In the genomic region with DNA sequence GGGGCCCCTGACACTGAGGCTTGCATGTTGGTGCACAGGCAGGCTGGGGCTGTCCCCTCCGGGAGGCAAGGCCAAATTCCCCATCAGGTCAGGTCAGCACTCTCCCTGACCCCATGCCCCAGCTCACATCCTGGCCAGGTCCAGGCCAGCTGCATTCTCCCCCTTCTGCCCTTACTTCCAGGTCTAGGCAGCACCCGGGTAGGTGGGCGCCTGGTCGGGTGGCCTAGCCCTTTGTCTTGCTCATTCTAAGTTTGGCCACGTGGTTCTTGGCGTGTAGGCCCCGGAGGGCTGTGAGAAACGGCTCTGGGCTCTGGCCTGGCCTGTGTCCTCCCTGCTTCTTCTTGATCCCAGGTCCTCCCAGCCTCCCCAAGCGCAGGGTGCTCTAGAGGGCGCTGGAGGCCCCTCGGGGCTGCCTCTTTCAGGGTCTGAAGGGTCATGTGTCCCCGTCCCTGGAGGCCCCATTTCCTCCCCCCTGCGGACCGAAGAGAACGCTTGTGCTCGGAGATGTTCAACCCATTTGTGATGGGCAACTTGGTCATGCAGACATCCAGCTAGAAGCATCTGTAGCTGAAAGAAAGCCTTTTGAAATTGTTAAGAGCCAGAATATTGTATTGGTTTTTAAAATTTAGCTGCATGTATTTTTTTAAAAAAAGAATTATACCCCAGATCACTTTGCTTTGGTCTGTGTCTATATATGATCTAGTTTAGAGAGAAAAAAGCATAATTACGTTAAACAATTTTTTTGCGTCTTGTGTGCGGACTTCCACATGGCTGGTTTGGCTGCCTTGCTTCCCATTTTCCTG, we compare ENCODE assay signal across 9 cellular contexts. TPM values are rescaled to one million over a fixed set of nuclear protein-coding genes. Genes with fewer than 3 reads are reported as not detected.
DNase-seq lines count a peak whose midpoint lies in the region; ATAC-seq and TF ChIP-seq lines count a peak whose summit lies in the region.
"Had no signal": no experiment of that assay in that cellular context is flagged by ENCODE, and none has a peak within 500 bp of the region (broad histone marks: within the 10 kb centered on the region; RNA-seq: fewer than 3 reads in every experiment).

No MANE protein-coding gene starts in this region.

- H3K4me3 ChIP-seq in WERI-Rb-1 (ENCODE audit: low read depth, low read length), result no peak overlapping the region
- no peak overlapping the region for H3K4me3 ChIP-seq in hepatocyte
- H3K4me3 ChIP-seq in effector memory CD4-positive, alpha-beta T cell (ENCODE audit: insufficient read depth, low read depth, low read length, poor library complexity, severe bottlenecking), result no peak overlapping the region
- H3K4me3 ChIP-seq: body of pancreas had no signal

- H3K36me3 ChIP-seq in WERI-Rb-1 (peaks cover 6% of the 10 kb centered on the region), hepatocyte (replicated peaks; ENCODE audit: insufficient read depth, low read depth) (no peaks in the 10 kb centered on the region)
- no peaks in the 10 kb centered on the region for H3K36me3 ChIP-seq in effector memory CD4-positive, alpha-beta T cell (ENCODE audit: control insufficient read depth, insufficient read depth, low read length)

- peak; percentile 79 for TF ChIP-seq CTCF in WERI-Rb-1 (IDR thresholded peaks at IDR 0.05; ENCODE audit: low read depth, low read length)
- peak; percentile 37 for TF ChIP-seq CTCF in hepatocyte (IDR thresholded peaks at IDR 0.05; ENCODE audit: poor library complexity)

- H3K27me3 Mint-ChIP-seq in stimulated activated naive B cell treated with anti-CD40 and anti-IgM and Interleukin-4, amounts not matched to agents 10 μg/mL and 1 μg/mL and 100 μg/mL, for 72 hours, result peaks cover 41 to 70% of the 10 kb centered on the region in 2 donors

- peak overlapping the region; percentile 95 for H3K4me2 ChIP-seq in hepatocyte

- H3K4me3 Mint-ChIP-seq in stimulated activated naive B cell treated with anti-CD40 and anti-IgM and Interleukin-4, amounts not matched to agents 10 μg/mL and 1 μg/mL and 100 μg/mL, for 72 hours, result peak overlapping the region in 1 of 2 donors; percentile 47

- peaks cover 93% of the 10 kb centered on the region for H3K79me2 ChIP-seq in hepatocyte

- H3K4me1 ChIP-seq in hepatocyte (ENCODE audit: insufficient read depth), result peaks cover 66% of the 10 kb centered on the region
- H3K4me1 ChIP-seq in effector memory CD4-positive, alpha-beta T cell (ENCODE audit: control insufficient read depth, insufficient read depth, low read length, poor library complexity, severe bottlenecking), result peaks cover 30% of the 10 kb centered on the region

- DNase-seq in Right ventricle myocardium superior (peak; percentile 75), cardiac septum (ENCODE audit: low spot score) (no peak), WERI-Rb-1 (peak; percentile 88), hepatocyte (ENCODE audit: low spot score) (no peak)
- no peak for DNase-seq in stimulated activated naive B cell treated with anti-CD40 and anti-IgM and Interleukin-4, amounts not matched to agents 10 μg/mL and 1 μg/mL and 100 μg/mL, for 72 hours
- DNase-seq in stimulated activated CD4-positive, alpha-beta T cell treated with anti-CD3 and anti-CD28 coated beads, Interleukin-4, amount 100 ng/mL, for 1 hour, result no peak
- DNase-seq in effector memory CD4-positive, alpha-beta T cell, result no peak

- no peaks in the 10 kb centered on the region for H3K9me3 Mint-ChIP-seq in stimulated activated naive B cell treated with anti-CD40 and anti-IgM and Interleukin-4, amounts not matched to agents 10 μg/mL and 1 μg/mL and 100 μg/mL, for 72 hours

- H3K9me2 ChIP-seq in hepatocyte (replicated peaks; ENCODE audit: insufficient read depth), result no peaks in the 10 kb centered on the region

- peak overlapping the region; percentile 86 for H3K27ac Mint-ChIP-seq in stimulated activated naive B cell treated with anti-CD40 and anti-IgM and Interleukin-4, amounts not matched to agents 10 μg/mL and 1 μg/mL and 100 μg/mL, for 72 hours

- peaks cover 19 to 41% of the 10 kb centered on the region in 2 donors for H3K4me1 Mint-ChIP-seq in stimulated activated naive B cell treated with anti-CD40 and anti-IgM and Interleukin-4, amounts not matched to agents 10 μg/mL and 1 μg/mL and 100 μg/mL, for 72 hours

- peaks cover 4% of the 10 kb centered on the region for H4K20me1 ChIP-seq in hepatocyte (ENCODE audit: insufficient read depth, poor library complexity, severe bottlenecking)

- ATAC-seq in Right ventricle myocardium superior (ENCODE audit: poor library complexity) (no peak), HG03342 (IDR thresholded peaks at IDR 0.05; ENCODE audit: unreplicated experiment) (no peak)
- peak; percentile 44 to 45 for ATAC-seq in stimulated activated naive B cell treated with anti-CD40 and anti-IgM and Interleukin-4, amounts not matched to agents 10 μg/mL and 1 μg/mL and 100 μg/mL, for 72 hours (replicated peaks)
- ATAC-seq: body of pancreas had no signal

- H2AFZ ChIP-seq in hepatocyte, result no peak overlapping the region

- H3K27me3 ChIP-seq in WERI-Rb-1 (ENCODE audit: insufficient read depth, low read depth, severe bottlenecking) (peaks cover 65% of the 10 kb centered on the region), hepatocyte (no peaks in the 10 kb centered on the region)
- H3K27me3 ChIP-seq in effector memory CD4-positive, alpha-beta T cell (replicated peaks; ENCODE audit: control insufficient read depth, insufficient read depth, low read length, poor library complexity, severe bottlenecking), result peaks cover 70% of the 10 kb centered on the region
- H3K27me3 ChIP-seq: body of pancreas had no signal

- WGBS in hepatocyte (ENCODE audit: low lambda C conversion rate, missing lambda C conversion rate), result 55% methylated on average over 19 of the region's 19 CpGs

- H3K27ac ChIP-seq in WERI-Rb-1 (peak overlapping the region; percentile 80), hepatocyte (peak overlapping the region; percentile 93)
- no peak overlapping the region for H3K27ac ChIP-seq in effector memory CD4-positive, alpha-beta T cell (ENCODE audit: insufficient read depth, low read length, poor library complexity, severe bottlenecking)

- H3K9me3 ChIP-seq in WERI-Rb-1 (ENCODE audit: severe bottlenecking) (no peaks in the 10 kb centered on the region), hepatocyte (ENCODE audit: low read depth) (no peaks in the 10 kb centered on the region)
- H3K9me3 ChIP-seq in effector memory CD4-positive, alpha-beta T cell (ENCODE audit: control insufficient read depth, low read length), result no peaks in the 10 kb centered on the region
- H3K9me3 ChIP-seq: body of pancreas had no signal

- intact Hi-C loops in Right ventricle myocardium superior (cut with DNase I), result no loop called here
- intact Hi-C loops in cardiac septum (cut with DNase I), result no loop called here

- peaks cover 1 to 3% of the 10 kb centered on the region in 2 donors for H3K36me3 Mint-ChIP-seq in stimulated activated naive B cell treated with anti-CD40 and anti-IgM and Interleukin-4, amounts not matched to agents 10 μg/mL and 1 μg/mL and 100 μg/mL, for 72 hours

RNA-seq across cellular contexts. Expression of a gene that starts 6.7 kb away (rescaled TPM):
- total RNA-seq in Right ventricle myocardium superior, result 8.0 TPM
- 13.5 TPM for total RNA-seq in cardiac septum
- 6.6 and 8.6 TPM in 2 replicates for total RNA-seq in hepatocyte
- polyA plus RNA-seq in hepatocyte, result 6.4 and 7.9 TPM in 2 replicates

Comparison
In these comparisons a context has a peak if more than half of its experiments do, and no peak if none do; other contexts are left out.
1. DNase-seq: peak in Right ventricle myocardium superior (single experiment) and WERI-Rb-1 (single experiment); none in cardiac septum (single experiment), hepatocyte (single experiment), stimulated activated naive B cell treated with anti-CD40 and anti-IgM and Interleukin-4, amounts not matched to agents 10 μg/mL and 1 μg/mL and 100 μg/mL, for 72 hours (single experiment), stimulated activated CD4-positive, alpha-beta T cell treated with anti-CD3 and anti-CD28 coated beads, Interleukin-4, amount 100 ng/mL, for 1 hour (single experiment) and effector memory CD4-positive, alpha-beta T cell (0 of 3).
2. ATAC-seq: peak in stimulated activated naive B cell treated with anti-CD40 and anti-IgM and Interleukin-4, amounts not matched to agents 10 μg/mL and 1 μg/mL and 100 μg/mL, for 72 hours (2 of 2); none in Right ventricle myocardium superior (single experiment) and HG03342 (single experiment).